Comparison of ENCODE assay signal across 24 cellular contexts in genomic region chr9:14258156-14258555, GRCh38. TPM values are rescaled to one million over a fixed set of nuclear protein-coding genes. Genes with fewer than 3 reads are reported as not detected.
A peak's percentile ranks its signal among the peaks of the same experiment; 100 is the strongest.
DNase-seq lines count a peak whose midpoint lies in the region; ATAC-seq, FAIRE-seq and TF ChIP-seq lines count a peak whose summit lies in the region.
"Had no signal": no experiment of that assay in that cellular context is flagged by ENCODE, and none has a peak within 500 bp of the region (broad histone marks: within the 10 kb centered on the region; RNA-seq: fewer than 3 reads in every experiment).

No MANE protein-coding gene starts in this region.

- H3K27ac ChIP-seq in esophagus squamous epithelium (peak overlapping the region in 3 of 4 donors; percentile 7 to 54 (median 36)), tibial artery (peak overlapping the region; percentile 3 to 66)
- H3K27ac ChIP-seq: C4-2B, lower lobe of right lung, upper lobe of right lung had no signal

- TF ChIP-seq POLR2A in esophagus squamous epithelium (IDR thresholded peaks at IDR 0.05), result no peak
- no peak for TF ChIP-seq POLR2A in GM12892 (IDR thresholded peaks at IDR 0.05; ENCODE audit: low read depth, low read length)

- FAIRE-seq in GM12892 (lab: Jason Lieb, UNC), result no peak
- FAIRE-seq: RCC 7860 had no signal

- intact Hi-C loops in esophagus squamous epithelium (cut with DNase I) (no loop called here), tibial artery (cut with DNase I; ENCODE audit: low total_unique reads) (no loop called here)

- H3K9me3 ChIP-seq in esophagus squamous epithelium (no peaks in the 10 kb centered on the region), tibial artery (no peaks in the 10 kb centered on the region)
- H3K9me3 ChIP-seq: ascending aorta, lower lobe of right lung, upper lobe of right lung had no signal

- no peaks in the 10 kb centered on the region for H3K27me3 ChIP-seq in esophagus squamous epithelium
- no peaks in the 10 kb centered on the region for H3K27me3 ChIP-seq in tibial artery
- no peaks in the 10 kb centered on the region for H3K27me3 ChIP-seq in H7 (ENCODE audit: control insufficient read depth, insufficient read depth, low read length)
- H3K27me3 ChIP-seq: ascending aorta, dorsolateral prefrontal cortex, upper lobe of right lung had no signal

- H3K4me1 ChIP-seq in esophagus squamous epithelium, result peaks cover 0 to 59% (median 20%) of the 10 kb centered on the region in 3 donors
- H3K4me1 ChIP-seq in tibial artery, result peaks cover 0 to 61% (median 27%) of the 10 kb centered on the region in 4 donors

- peak; percentile 14 for ATAC-seq in SK-N-SH treated with all-trans-retinoic acid at 6 μM for 48 hours
- ATAC-seq in omental fat pad (ENCODE audit: low FRiP score), result peak; percentile 42
- ATAC-seq: HCT116, lower lobe of right lung, upper lobe of right lung had no signal

- TF ChIP-seq CTCF in esophagus squamous epithelium (IDR thresholded peaks at IDR 0.05) (no peak), omental fat pad (IDR thresholded peaks at IDR 0.05) (no peak), tibial artery (IDR thresholded peaks at IDR 0.05) (no peak)

- H3K36me3 ChIP-seq in esophagus squamous epithelium (no peaks in the 10 kb centered on the region), tibial artery (no peaks in the 10 kb centered on the region), H7 (replicated peaks; ENCODE audit: control insufficient read depth, insufficient read depth, low read length) (no peaks in the 10 kb centered on the region)
- H3K36me3 ChIP-seq: ascending aorta, lower lobe of right lung, upper lobe of right lung had no signal

- DNase-seq in esophagus squamous epithelium (lab: John Stamatoyannopoulos, UW) (no peak), omental fat pad (ENCODE audit: low spot score) (no peak), tibial artery (no peak), GM12892 (ENCODE audit: insufficient read length) (no peak), H7 (no peak), EL (no peak)
- DNase-seq: activated CD4-positive, alpha-beta memory T cell treated with anti-CD3 and anti-CD28 coated beads for 36 hours; activated CD4-positive, CD25-positive, alpha-beta regulatory T cell treated with anti-CD3 and anti-CD28 coated beads, Interleukin-2, amount 50 U/mL, for 72 hours; activated CD8-positive, alpha-beta memory T cell treated with anti-CD3 and anti-CD28 coated beads, Interleukin-2, amount 50 U/mL, for 4 hours; DND-41; dorsolateral prefrontal cortex; lower lobe of right lung; NCI-H1105; NCI-H2081 treated with DMSO at 0.1 percent for 48 hours; NCI-H69; posterior cingulate gyrus; T-helper 2 cell; upper lobe of right lung had no signal

- H3K4me3 ChIP-seq in esophagus squamous epithelium, result no peak overlapping the region
- no peak overlapping the region for H3K4me3 ChIP-seq in tibial artery
- H3K4me3 ChIP-seq in H7 (ENCODE audit: insufficient read depth, low read depth, low read length), result no peak overlapping the region
- H3K4me3 ChIP-seq: ascending aorta, dorsolateral prefrontal cortex, lower lobe of right lung, upper lobe of right lung had no signal

TF ChIP-seq in SK-N-SH treated with all-trans-retinoic acid at 6 μM for 48 hours, 23 proteins besides CTCF, POLR2A, EP300 and RAD21:
- TF ChIP-seq CREB5 (CRISPR knock-in tag; IDR thresholded peaks at IDR 0.05; ENCODE audit: low read depth) (no peak), PATZ1 (CRISPR knock-in tag; IDR thresholded peaks at IDR 0.05; ENCODE audit: borderline replicate concordance) (no peak), ZFP3 (CRISPR knock-in tag; IDR thresholded peaks at IDR 0.05) (no peak), RARB (CRISPR knock-in tag; IDR thresholded peaks at IDR 0.05) (no peak), ZNF8 (CRISPR knock-in tag; IDR thresholded peaks at IDR 0.05) (no peak), CSDC2 (CRISPR knock-in tag; IDR thresholded peaks at IDR 0.05) (no peak), POU6F1 (CRISPR knock-in tag; IDR thresholded peaks at IDR 0.05; ENCODE audit: borderline replicate concordance, low read depth) (no peak), SNAI2 (CRISPR knock-in tag; IDR thresholded peaks at IDR 0.05) (no peak), ZFP30 (CRISPR knock-in tag; IDR thresholded peaks at IDR 0.05) (no peak)

RNA-seq across cellular contexts. Expression of gene NFIB, which starts 55.8 kb away (rescaled TPM):
- total RNA-seq in esophagus squamous epithelium (10 to 100 TPM; 16.8 to 38.1 (median 23.0) TPM), omental fat pad (100 to 1,000 TPM in 3 of 4 donors, 10 to 100 TPM in 1; 55.1 to 265 (median 106) TPM)
- polyA plus RNA-seq in GM12892 (2012; ENCODE audit: missing spikeins), result not detected
- 3.7 and 5.0 TPM in 2 replicates for total RNA-seq in H7 (2014; rRNA removed; shearing (Covaris generic))
- total RNA-seq: activated CD4-positive, alpha-beta memory T cell treated with anti-CD3 and anti-CD28 coated beads for 36 hours; activated T-helper 1 cell treated with anti-CD3 and anti-CD28 coated beads, Interleukin-12 subunit alpha, Interleukin-12 subunit beta, Interleukin-2, Interleukin-4 antibody, amounts not matched to agents 30 ng/mL and 10 ng/mL and 1 ng/mL, durations not matched to agents 14 hours and 24 hours and 36 hours had no signal
